In the genomic region with DNA sequence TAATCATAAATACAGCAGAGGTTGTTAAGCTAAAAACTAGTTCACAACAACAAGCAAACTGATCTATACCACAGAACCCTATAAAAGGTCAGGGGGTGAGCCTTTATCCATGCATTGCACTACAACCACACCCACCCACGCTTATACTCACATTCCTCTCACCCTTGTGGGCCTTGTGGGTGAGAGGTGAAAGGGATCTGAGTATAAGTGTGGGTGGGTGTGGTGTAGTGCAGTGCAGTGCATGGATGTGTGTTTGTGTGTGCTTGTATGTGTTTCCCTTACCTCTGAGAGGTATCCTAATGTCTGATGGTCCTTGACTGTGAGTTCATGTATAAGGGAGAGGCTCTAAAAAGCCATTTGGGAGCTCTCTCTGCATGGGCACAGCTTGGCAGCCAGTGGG, we compare ENCODE assay signal across 26 cellular contexts.
A peak's percentile ranks its signal among the peaks of the same experiment; 100 is the strongest.
DNase-seq lines count a peak whose midpoint lies in the region; ATAC-seq and TF ChIP-seq lines count a peak whose summit lies in the region.
"Had no signal": no experiment of that assay in that cellular context is flagged by ENCODE, and none has a peak within 500 bp of the region (broad histone marks: within the 10 kb centered on the region; RNA-seq: fewer than 3 reads in every experiment).

No MANE protein-coding gene starts in this region.

- H4K91ac ChIP-seq in trophoblast cell (ENCODE audit: low read depth, low read length) = no peak overlapping the region

- H2AK5ac ChIP-seq in trophoblast cell (ENCODE audit: low read length) = no peak overlapping the region

- CTCF ChIA-PET in activated CD4-positive, alpha-beta memory T cell treated with anti-CD3 and anti-CD28 coated beads for 36 hours (lab: Charles Lee) = no interaction called here
- CTCF ChIA-PET in activated CD4-positive, alpha-beta memory T cell treated with anti-CD3 and anti-CD28 coated beads, Interleukin-2, amount 10 ng/mL, durations not matched to agents 7 days and 5 days (lab: Charles Lee) = no interaction called here
- CTCF ChIA-PET in MCF 10A (lab: Yijun Ruan, JAX) = interaction anchor here (0.5 to 1.1 kb wide), 5 partner anchors 10 to 1763 kb away, joined by 3 to 4 read pairs (median 3); no protein-coding TSS in a partner anchor

- TF ChIP-seq CTCF in MCF 10A (IDR thresholded peaks at IDR 0.05; ENCODE audit: unreplicated experiment) = no peak

- no CpG with 5 or more reads among the region's 1 CpG for WGBS in trophoblast cell (ENCODE audit: extremely low coverage, insufficient coverage, insufficient read length)

- peaks cover 3 to 4% of the 10 kb centered on the region in 2 experiments for H3K4me1 ChIP-seq in trophoblast cell (ENCODE audit: control insufficient read depth in 1 of 2, insufficient read depth in 2 of 2, low read length in 2 of 2)
- H3K4me1 ChIP-seq: left lung, psoas muscle, SJSA1, suprapubic skin had no signal

- H3K36me3 ChIP-seq in trophoblast cell (ENCODE audit: control insufficient read depth in 1 of 2, insufficient read depth in 2 of 2, low read length in 2 of 2) = no peaks in the 10 kb centered on the region
- H3K36me3 ChIP-seq: left lung, neural progenitor cell, SJSA1, suprapubic skin had no signal

- no peak overlapping the region for H3K4me3 Mint-ChIP-seq in activated CD4-positive, alpha-beta memory T cell treated with anti-CD3 and anti-CD28 coated beads for 36 hours
- no peak overlapping the region for H3K4me3 Mint-ChIP-seq in activated CD4-positive, alpha-beta memory T cell treated with anti-CD3 and anti-CD28 coated beads, Interleukin-2, amount 10 ng/mL, durations not matched to agents 7 days and 5 days
- no peak overlapping the region for H3K4me3 Mint-ChIP-seq in activated naive CD8-positive, alpha-beta T cell treated with anti-CD3 and anti-CD28 coated beads, Interleukin-2, amount 50 U/mL, for 24 hours
- no peak overlapping the region for H3K4me3 Mint-ChIP-seq in MCF 10A (ENCODE audit: unreplicated experiment)
- H3K4me3 Mint-ChIP-seq: activated B cell treated with CpG ODN at 0.5 μM for 24 hours; B cell; IgD-negative memory B cell; neural progenitor cell; T-helper 1 cell treated with Interleukin-12 subunit alpha and Interleukin-12 subunit beta and Interleukin-4 antibody, amounts not matched to agents 30 μg/mL and 1 μg/mL, for 36 hours had no signal

- POLR2A ChIA-PET in activated CD4-positive, alpha-beta memory T cell treated with anti-CD3 and anti-CD28 coated beads for 36 hours (lab: Charles Lee) = no interaction called here
- POLR2A ChIA-PET in activated CD4-positive, alpha-beta memory T cell treated with anti-CD3 and anti-CD28 coated beads, Interleukin-2, amount 10 ng/mL, durations not matched to agents 7 days and 5 days (lab: Charles Lee) = no interaction called here
- POLR2A ChIA-PET in MCF 10A (lab: Yijun Ruan, JAX) = no interaction called here

- peaks cover 14% of the 10 kb centered on the region for H3K4me1 Mint-ChIP-seq in activated CD4-positive, alpha-beta memory T cell treated with anti-CD3 and anti-CD28 coated beads for 36 hours (ENCODE audit: low read depth)
- peaks cover 4% of the 10 kb centered on the region for H3K4me1 Mint-ChIP-seq in activated CD4-positive, alpha-beta memory T cell treated with anti-CD3 and anti-CD28 coated beads, Interleukin-2, amount 10 ng/mL, durations not matched to agents 7 days and 5 days
- peaks cover 16% of the 10 kb centered on the region for H3K4me1 Mint-ChIP-seq in activated naive CD8-positive, alpha-beta T cell treated with anti-CD3 and anti-CD28 coated beads, Interleukin-2, amount 50 U/mL, for 24 hours
- H3K4me1 Mint-ChIP-seq in MCF 10A (ENCODE audit: insufficient read depth, unreplicated experiment) = no peaks in the 10 kb centered on the region
- H3K4me1 Mint-ChIP-seq: activated B cell treated with CpG ODN at 0.5 μM for 24 hours, B cell, IgD-negative memory B cell had no signal

- H3K14ac ChIP-seq in trophoblast cell (ENCODE audit: low read length) = peak overlapping the region; percentile 50

- no peak overlapping the region for H3K4me3 ChIP-seq in trophoblast cell (ENCODE audit: low read depth, low read length)
- H3K4me3 ChIP-seq: left lung, neural progenitor cell, psoas muscle, SJSA1, skin epidermis, suprapubic skin had no signal

- H3K27ac ChIP-seq in trophoblast cell (ENCODE audit: low read depth, low read length) = no peak overlapping the region
- H3K27ac ChIP-seq: left lung, neural progenitor cell, psoas muscle, SJSA1, skin epidermis, suprapubic skin had no signal

- peak; percentile 14 for DNase-seq in activated CD4-positive, alpha-beta memory T cell treated with anti-CD3 and anti-CD28 coated beads for 36 hours
- no peak for DNase-seq in activated CD4-positive, alpha-beta memory T cell treated with anti-CD3 and anti-CD28 coated beads, Interleukin-2, amount 10 ng/mL, durations not matched to agents 7 days and 5 days
- DNase-seq in activated naive CD8-positive, alpha-beta T cell treated with anti-CD3 and anti-CD28 coated beads, Interleukin-2, amount 50 U/mL, for 24 hours = peak; percentile 20
- DNase-seq in trophoblast cell (no peak), NCI-H1436 treated with DMSO at 0.1 percent for 48 hours (lab: John Stamatoyannopoulos, UW) (no peak), MCF 10A (ENCODE audit: unreplicated experiment) (no peak)
- DNase-seq: activated B cell treated with CpG ODN at 0.5 μM for 24 hours; activated gamma-delta T cell; amygdala; DMS79 treated with DMSO at 0.1 percent for 48 hours; head of caudate nucleus; left lung; MM.1S; NCI-H1694 treated with DMSO at 0.1 percent for 48 hours; PC-3; psoas muscle; stimulated activated CD4-positive, alpha-beta T cell treated with anti-CD3 and anti-CD28 coated beads, Interleukin-2, amount 100 ng/mL, for 48 hours had no signal

- H2BK5ac ChIP-seq in trophoblast cell (ENCODE audit: low read depth, low read length, poor library complexity) = peak overlapping the region; percentile 15

- H4K12ac ChIP-seq in trophoblast cell (ENCODE audit: low read depth, low read length) = no peak overlapping the region

- no TSS peak for BruUV-seq in MCF 10A (replicated peaks; lab: Mats Ljungman, UMichigan)

- H3K4ac ChIP-seq in trophoblast cell (ENCODE audit: low read depth, low read length) = no peak overlapping the region

- no peak overlapping the region for H2AFZ ChIP-seq in trophoblast cell (ENCODE audit: insufficient read depth, low read length, poor library complexity)
- H2AFZ ChIP-seq: neural progenitor cell had no signal

- intact Hi-C loops in activated CD4-positive, alpha-beta memory T cell treated with anti-CD3 and anti-CD28 coated beads for 36 hours (cut with micrococcal nuclease) = no loop called here
- intact Hi-C loops in MCF 10A (cut with micrococcal nuclease) = no loop called here

- H3K18ac ChIP-seq in trophoblast cell (ENCODE audit: low read length) = no peak overlapping the region

- peak; percentile 71 for ATAC-seq in GM18867 (IDR thresholded peaks at IDR 0.05; ENCODE audit: unreplicated experiment)
- ATAC-seq in activated naive CD8-positive, alpha-beta T cell treated with anti-CD3 and anti-CD28 coated beads, Interleukin-2, amount 50 U/mL, for 24 hours = peak; percentile 93
- no peak for ATAC-seq in GM18907 (IDR thresholded peaks at IDR 0.05; ENCODE audit: unreplicated experiment)
- ATAC-seq: left lung, PC-3, psoas muscle had no signal

- H2BK120ac ChIP-seq in trophoblast cell (ENCODE audit: insufficient read depth, low read length, poor library complexity) = no peak overlapping the region

- H3K36me3 Mint-ChIP-seq in activated CD4-positive, alpha-beta memory T cell treated with anti-CD3 and anti-CD28 coated beads for 36 hours = no peaks in the 10 kb centered on the region
- H3K36me3 Mint-ChIP-seq in activated CD4-positive, alpha-beta memory T cell treated with anti-CD3 and anti-CD28 coated beads, Interleukin-2, amount 10 ng/mL, durations not matched to agents 7 days and 5 days (ENCODE audit: low read depth) = no peaks in the 10 kb centered on the region
- no peaks in the 10 kb centered on the region for H3K36me3 Mint-ChIP-seq in activated naive CD8-positive, alpha-beta T cell treated with anti-CD3 and anti-CD28 coated beads, Interleukin-2, amount 50 U/mL, for 24 hours (ENCODE audit: low read depth)
- no peaks in the 10 kb centered on the region for H3K36me3 Mint-ChIP-seq in MCF 10A (ENCODE audit: insufficient read depth, unreplicated experiment)
- H3K36me3 Mint-ChIP-seq: IgD-negative memory B cell, neural progenitor cell had no signal

- H3K23ac ChIP-seq in trophoblast cell (ENCODE audit: low read length) = no peak overlapping the region

- no peak overlapping the region for H3K27ac Mint-ChIP-seq in activated CD4-positive, alpha-beta memory T cell treated with anti-CD3 and anti-CD28 coated beads for 36 hours
- H3K27ac Mint-ChIP-seq in activated CD4-positive, alpha-beta memory T cell treated with anti-CD3 and anti-CD28 coated beads, Interleukin-2, amount 10 ng/mL, durations not matched to agents 7 days and 5 days = no peak overlapping the region
- no peak overlapping the region for H3K27ac Mint-ChIP-seq in activated naive CD8-positive, alpha-beta T cell treated with anti-CD3 and anti-CD28 coated beads, Interleukin-2, amount 50 U/mL, for 24 hours
- H3K27ac Mint-ChIP-seq in MCF 10A (ENCODE audit: low read depth, unreplicated experiment) = no peak overlapping the region
- H3K27ac Mint-ChIP-seq: activated B cell treated with CpG ODN at 0.5 μM for 24 hours; B cell; IgD-negative memory B cell; neural progenitor cell; T-helper 1 cell treated with Interleukin-12 subunit alpha and Interleukin-12 subunit beta and Interleukin-4 antibody, amounts not matched to agents 30 μg/mL and 1 μg/mL, for 36 hours had no signal

- no peak overlapping the region for H2BK12ac ChIP-seq in trophoblast cell (ENCODE audit: low read length)

- H3K79me1 ChIP-seq in trophoblast cell (ENCODE audit: low read length) = no peaks in the 10 kb centered on the region

- H3K9me3 Mint-ChIP-seq in activated CD4-positive, alpha-beta memory T cell treated with anti-CD3 and anti-CD28 coated beads for 36 hours = no peaks in the 10 kb centered on the region
- no peaks in the 10 kb centered on the region for H3K9me3 Mint-ChIP-seq in activated CD4-positive, alpha-beta memory T cell treated with anti-CD3 and anti-CD28 coated beads, Interleukin-2, amount 10 ng/mL, durations not matched to agents 7 days and 5 days
- no peaks in the 10 kb centered on the region for H3K9me3 Mint-ChIP-seq in activated naive CD8-positive, alpha-beta T cell treated with anti-CD3 and anti-CD28 coated beads, Interleukin-2, amount 50 U/mL, for 24 hours
- no peaks in the 10 kb centered on the region for H3K9me3 Mint-ChIP-seq in MCF 10A (ENCODE audit: unreplicated experiment)
- H3K9me3 Mint-ChIP-seq: activated B cell treated with CpG ODN at 0.5 μM for 24 hours; neural progenitor cell; T-helper 1 cell treated with Interleukin-12 subunit alpha and Interleukin-12 subunit beta and Interleukin-4 antibody, amounts not matched to agents 30 μg/mL and 1 μg/mL, for 36 hours had no signal

- H3K4me2 ChIP-seq in trophoblast cell (ENCODE audit: low read length) = no peak overlapping the region
- H3K4me2 ChIP-seq: neural progenitor cell had no signal

- no peak overlapping the region for H4K8ac ChIP-seq in trophoblast cell (ENCODE audit: low read depth, low read length)

- H3K9me3 ChIP-seq in trophoblast cell (ENCODE audit: insufficient read depth, low read depth, low read length) = no peaks in the 10 kb centered on the region
- H3K9me3 ChIP-seq: left lung, psoas muscle, SJSA1, suprapubic skin had no signal

- no peaks in the 10 kb centered on the region for H3K27me3 ChIP-seq in trophoblast cell (ENCODE audit: insufficient read depth, low read length)
- H3K27me3 ChIP-seq: left lung, neural progenitor cell, SJSA1, suprapubic skin had no signal

- peaks cover 2% of the 10 kb centered on the region for H3K79me2 ChIP-seq in trophoblast cell (ENCODE audit: control insufficient read depth, insufficient read depth, low read length, poor library complexity)

- H3K27me3 Mint-ChIP-seq in activated CD4-positive, alpha-beta memory T cell treated with anti-CD3 and anti-CD28 coated beads for 36 hours = peaks cover 3% of the 10 kb centered on the region
- H3K27me3 Mint-ChIP-seq in activated CD4-positive, alpha-beta memory T cell treated with anti-CD3 and anti-CD28 coated beads, Interleukin-2, amount 10 ng/mL, durations not matched to agents 7 days and 5 days = no peaks in the 10 kb centered on the region
- H3K27me3 Mint-ChIP-seq in activated naive CD8-positive, alpha-beta T cell treated with anti-CD3 and anti-CD28 coated beads, Interleukin-2, amount 50 U/mL, for 24 hours = no peaks in the 10 kb centered on the region
- H3K27me3 Mint-ChIP-seq in MCF 10A (ENCODE audit: insufficient read depth, unreplicated experiment) = no peaks in the 10 kb centered on the region
- H3K27me3 Mint-ChIP-seq: B cell, IgD-negative memory B cell had no signal

- no peak overlapping the region for H3K9ac ChIP-seq in trophoblast cell (ENCODE audit: low read length)
- H3K9ac ChIP-seq: neural progenitor cell had no signal

Comparison
In these comparisons a context has a peak if more than half of its experiments do, and no peak if none do; other contexts are left out.
1. DNase-seq: peak in activated CD4-positive, alpha-beta memory T cell treated with anti-CD3 and anti-CD28 coated beads for 36 hours (single experiment) and activated naive CD8-positive, alpha-beta T cell treated with anti-CD3 and anti-CD28 coated beads, Interleukin-2, amount 50 U/mL, for 24 hours (single experiment); none in activated CD4-positive, alpha-beta memory T cell treated with anti-CD3 and anti-CD28 coated beads, Interleukin-2, amount 10 ng/mL, durations not matched to agents 7 days and 5 days (single experiment), trophoblast cell (0 of 2), NCI-H1436 treated with DMSO at 0.1 percent for 48 hours (single experiment) and MCF 10A (single experiment).